In the genomic region with DNA sequence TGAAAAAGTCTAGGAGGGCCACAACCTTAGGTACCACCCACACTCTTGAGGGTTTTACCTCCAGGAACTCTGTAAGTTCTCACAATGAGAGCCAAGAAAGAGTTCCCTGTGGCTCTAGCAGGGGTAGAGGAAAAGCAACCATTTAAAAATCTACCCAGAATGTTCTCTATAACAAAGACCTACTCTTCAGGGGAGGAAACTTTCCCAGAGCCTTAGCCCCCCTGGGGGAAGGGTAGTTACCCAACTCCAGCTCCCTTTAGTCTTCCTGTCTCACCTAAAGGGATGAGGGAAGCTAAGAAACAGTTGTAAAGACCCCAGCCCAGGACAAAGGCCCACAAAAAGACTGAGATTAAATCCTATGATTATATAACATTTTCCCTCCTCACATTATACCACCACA, we compare ENCODE assay signal across 29 cellular contexts.
"Had no signal": no experiment of that assay in that cellular context is flagged by ENCODE, and none has a peak within 500 bp of the region (broad histone marks: within the 10 kb centered on the region; RNA-seq: fewer than 3 reads in every experiment).

No MANE protein-coding gene starts in this region.

- H2AFZ ChIP-seq: PC-9 had no signal

- H3K27me3 ChIP-seq: brain microvascular endothelial cell had no signal

- H3K36me3 Mint-ChIP-seq: activated naive CD4-positive, alpha-beta T cell treated with anti-CD3 and anti-CD28 coated beads, Interleukin-2, amount 10 ng/mL, durations not matched to agents 7 days and 5 days; activated naive CD8-positive, alpha-beta T cell had no signal

- H3K4me3 ChIP-seq: PC-9 had no signal

- FAIRE-seq: RCC 7860, TTC549 had no signal

- H3K36me3 ChIP-seq: brain microvascular endothelial cell had no signal

- DNase-seq: activated B cell treated with CpG ODN at 0.5 μM for 24 hours; activated CD4-positive, alpha-beta T cell treated with anti-CD3 and anti-CD28 coated beads for 4 hours; activated CD4-positive, alpha-beta T cell treated with anti-CD3 and anti-CD28 coated beads, Interleukin-2, amount 50 U/mL, for 1 hour; activated CD4-positive, CD25-positive, alpha-beta regulatory T cell treated with anti-CD3 and anti-CD28 coated beads, Interleukin-2, amount 50 U/mL, for 72 hours; activated naive CD4-positive, alpha-beta T cell treated with anti-CD3 and anti-CD28 coated beads, Interleukin-2, amount 10 ng/mL, durations not matched to agents 7 days and 5 days; activated naive CD8-positive, alpha-beta T cell treated with anti-CD3 and anti-CD28 coated beads, Interleukin-2, amount 50 U/mL, for 24 hours; activated T-cell treated with anti-CD3 and anti-CD28 coated beads, Interleukin-2, amount 50 U/mL, for 4 hours; anterior cingulate cortex; brain microvascular endothelial cell; central memory CD4-positive, alpha-beta T cell; MM.1S; MV-4-11; NCI-H1092; NCI-H1436 treated with DMSO at 0.1 percent for 48 hours; NCI-H1694 treated with DMSO at 0.1 percent for 48 hours; NCI-H2029; NCI-H345; NCI-H524 treated with DMSO at 0.1 percent for 48 hours; PC-9; SIG-M5; SW 1271 had no signal

- H3K9me3 Mint-ChIP-seq: activated CD4-positive, alpha-beta memory T cell treated with anti-CD3 and anti-CD28 coated beads, Interleukin-2, amount 10 ng/mL, durations not matched to agents 7 days and 5 days; activated naive CD4-positive, alpha-beta T cell treated with anti-CD3 and anti-CD28 coated beads, Interleukin-2, amount 10 ng/mL, durations not matched to agents 7 days and 5 days had no signal

- H3K27ac ChIP-seq: brain microvascular endothelial cell, KMS-11, PC-9, RWPE1 had no signal

- H3K4me1 Mint-ChIP-seq: activated CD4-positive, alpha-beta memory T cell treated with anti-CD3 and anti-CD28 coated beads, Interleukin-2, amount 10 ng/mL, durations not matched to agents 7 days and 5 days; activated naive CD4-positive, alpha-beta T cell treated with anti-CD3 and anti-CD28 coated beads, Interleukin-2, amount 10 ng/mL, durations not matched to agents 7 days and 5 days; activated naive CD8-positive, alpha-beta T cell treated with anti-CD3 and anti-CD28 coated beads, Interleukin-2, amount 50 U/mL, for 24 hours had no signal

- H3K27ac Mint-ChIP-seq: activated B cell treated with CpG ODN at 0.5 μM for 24 hours; activated CD4-positive, alpha-beta memory T cell treated with anti-CD3 and anti-CD28 coated beads, Interleukin-2, amount 10 ng/mL, durations not matched to agents 7 days and 5 days; activated naive CD4-positive, alpha-beta T cell treated with anti-CD3 and anti-CD28 coated beads, Interleukin-2, amount 10 ng/mL, durations not matched to agents 7 days and 5 days; activated naive CD8-positive, alpha-beta T cell; activated naive CD8-positive, alpha-beta T cell treated with anti-CD3 and anti-CD28 coated beads, Interleukin-2, amount 50 U/mL, for 24 hours; activated T-helper 1 cell treated with anti-CD3 and anti-CD28 coated beads, Interleukin-12 subunit alpha, Interleukin-12 subunit beta, Interleukin-2, Interleukin-4 antibody, amounts not matched to agents 30 ng/mL and 10 ng/mL and 1 ng/mL, durations not matched to agents 14 hours and 24 hours and 36 hours had no signal

- ATAC-seq: activated naive CD8-positive, alpha-beta T cell treated with anti-CD3 and anti-CD28 coated beads, Interleukin-2, amount 50 U/mL, for 24 hours; activated T-cell treated with anti-CD3 and anti-CD28 coated beads, Interleukin-2, amount 50 U/mL, for 4 hours; Right ventricle myocardium inferior had no signal

- H3K9ac ChIP-seq: KMS-11 had no signal

- H3K4me2 ChIP-seq: KMS-11, PC-9 had no signal

- H3K4me3 Mint-ChIP-seq: activated B cell treated with CpG ODN at 0.5 μM for 24 hours; activated CD4-positive, alpha-beta memory T cell treated with anti-CD3 and anti-CD28 coated beads, Interleukin-2, amount 10 ng/mL, durations not matched to agents 7 days and 5 days; activated naive CD4-positive, alpha-beta T cell treated with anti-CD3 and anti-CD28 coated beads, Interleukin-2, amount 10 ng/mL, durations not matched to agents 7 days and 5 days; activated naive CD8-positive, alpha-beta T cell; activated naive CD8-positive, alpha-beta T cell treated with anti-CD3 and anti-CD28 coated beads, Interleukin-2, amount 50 U/mL, for 24 hours; activated T-cell treated with anti-CD3 and anti-CD28 coated beads, Interleukin-2, amount 50 U/mL, for 4 hours; activated T-helper 1 cell treated with anti-CD3 and anti-CD28 coated beads, Interleukin-12 subunit alpha, Interleukin-12 subunit beta, Interleukin-2, Interleukin-4 antibody, amounts not matched to agents 30 ng/mL and 10 ng/mL and 1 ng/mL, durations not matched to agents 14 hours and 24 hours and 36 hours had no signal
